ENCODE assay signal across 28 cellular contexts in genomic region chr4:6996481-6996880, GRCh38.
"Had no signal": no experiment of that assay in that cellular context is flagged by ENCODE, and none has a peak within 500 bp of the region (broad histone marks: within the 10 kb centered on the region; RNA-seq: fewer than 3 reads in every experiment).

No MANE protein-coding gene starts in this region.

- H3K4me3 Mint-ChIP-seq: naive thymus-derived CD8-positive, alpha-beta T cell; nephron; neural crest cell; stimulated activated naive B cell treated with anti-CD40 and anti-IgM and Interleukin-4, amounts not matched to agents 10 μg/mL and 1 μg/mL and 100 μg/mL, for 72 hours had no signal

- H3K9me3 Mint-ChIP-seq: naive thymus-derived CD8-positive, alpha-beta T cell; nephron; neural crest cell; stimulated activated naive B cell treated with anti-CD40 and anti-IgM and Interleukin-4, amounts not matched to agents 10 μg/mL and 1 μg/mL and 100 μg/mL, for 72 hours had no signal

- ATAC-seq: left cardiac atrium; left lobe of liver; left ventricle myocardium superior; lower lobe of right lung; naive thymus-derived CD8-positive, alpha-beta T cell; psoas muscle; right lobe of liver; stimulated activated naive B cell treated with anti-CD40 and anti-IgM and Interleukin-4, amounts not matched to agents 10 μg/mL and 1 μg/mL and 100 μg/mL, for 72 hours; stimulated activated naive CD8-positive, alpha-beta T cell treated with anti-CD3 and anti-CD28 coated beads, Interleukin-15, Interleukin-2, amounts not matched to agents 100 U/mL and 50 U/mL, for 24 hours; upper lobe of right lung had no signal

- H3K27me3 Mint-ChIP-seq: naive thymus-derived CD8-positive, alpha-beta T cell; stimulated activated naive B cell treated with anti-CD40 and anti-IgM and Interleukin-4, amounts not matched to agents 10 μg/mL and 1 μg/mL and 100 μg/mL, for 72 hours had no signal

- H3K4me3 ChIP-seq: lower lobe of right lung, psoas muscle, right lobe of liver, skin epidermis, stomach, suprapubic skin, thoracic aorta, tibial artery, upper lobe of right lung had no signal

- H3K27ac Mint-ChIP-seq: naive thymus-derived CD8-positive, alpha-beta T cell; nephron; stimulated activated naive B cell treated with anti-CD40 and anti-IgM and Interleukin-4, amounts not matched to agents 10 μg/mL and 1 μg/mL and 100 μg/mL, for 72 hours had no signal

- H3K9ac ChIP-seq: parathyroid adenoma had no signal

- H3K27ac ChIP-seq: lower lobe of right lung, parathyroid adenoma, psoas muscle, right lobe of liver, stomach, suprapubic skin, thoracic aorta, tibial artery, upper lobe of right lung had no signal

- DNase-seq: hippocampal formation; kidney glomerular epithelial cell; left cardiac atrium; left ventricle myocardium superior; lower lobe of right lung; mammary epithelial cell; mesenchymal stem cell; naive thymus-derived CD8-positive, alpha-beta T cell; nucleus accumbens; psoas muscle; right lobe of liver; stimulated activated CD4-positive, alpha-beta T cell treated with anti-CD3 and anti-CD28 coated beads, Interleukin-12 subunit alpha, Interleukin-12 subunit beta, amount 100 ng/mL, for 4 hours; stimulated activated CD4-positive, alpha-beta T cell treated with anti-CD3 and anti-CD28 coated beads, Interleukin-15, amount 100 ng/mL, for 24 hours; stimulated activated CD4-positive, alpha-beta T cell treated with anti-CD3 and anti-CD28 coated beads, Interleukin-2, amount 100 ng/mL, for 24 hours; stimulated activated CD4-positive, alpha-beta T cell treated with anti-CD3 and anti-CD28 coated beads, Interleukin-4, amount 100 ng/mL, for 1 hour; stimulated activated naive B cell treated with anti-CD40 and anti-IgM and Interleukin-4, amounts not matched to agents 10 μg/mL and 1 μg/mL and 100 μg/mL, for 72 hours; stimulated activated naive CD8-positive, alpha-beta T cell treated with anti-CD3 and anti-CD28 coated beads, Interleukin-15, Interleukin-2, amounts not matched to agents 100 U/mL and 50 U/mL, for 24 hours; stomach; tibial artery; trophoblast cell; upper lobe of right lung had no signal

- H3K9me3 ChIP-seq: lower lobe of right lung, psoas muscle, right lobe of liver, stomach, suprapubic skin, thoracic aorta, tibial artery, upper lobe of right lung had no signal

- H3K27me3 ChIP-seq: right lobe of liver, stomach, suprapubic skin, tibial artery, upper lobe of right lung had no signal
